2 cellular contexts compared by ENCODE assay signal in the genomic region with DNA sequence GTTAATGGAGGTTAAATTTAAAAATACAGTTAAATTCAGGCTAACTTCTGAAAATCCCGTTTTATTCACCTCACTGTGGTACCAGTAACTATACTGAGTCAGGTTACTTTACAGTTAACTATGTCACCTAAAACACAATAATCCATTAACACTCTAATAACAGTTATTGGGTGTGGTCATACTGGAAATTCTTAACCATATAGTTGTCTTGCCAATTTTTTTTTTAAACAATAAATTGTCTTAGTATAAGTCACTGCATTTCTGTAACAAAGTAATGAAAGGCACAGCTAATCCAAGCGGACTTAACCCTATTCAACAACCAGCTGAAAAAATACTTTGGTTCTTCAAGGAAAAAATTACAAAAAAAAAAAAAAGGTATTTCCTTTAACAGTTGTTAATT.
TF ChIP-seq lines count a peak whose summit lies in the region.

No MANE protein-coding gene starts in this region.

TF ChIP-seq in A549, 52 proteins besides CTCF, POLR2A, EP300 and RAD21:
- TF ChIP-seq ZNF302 (CRISPR knock-in tag; IDR thresholded peaks at IDR 0.05) = no peak
- TF ChIP-seq, protein P1, sequence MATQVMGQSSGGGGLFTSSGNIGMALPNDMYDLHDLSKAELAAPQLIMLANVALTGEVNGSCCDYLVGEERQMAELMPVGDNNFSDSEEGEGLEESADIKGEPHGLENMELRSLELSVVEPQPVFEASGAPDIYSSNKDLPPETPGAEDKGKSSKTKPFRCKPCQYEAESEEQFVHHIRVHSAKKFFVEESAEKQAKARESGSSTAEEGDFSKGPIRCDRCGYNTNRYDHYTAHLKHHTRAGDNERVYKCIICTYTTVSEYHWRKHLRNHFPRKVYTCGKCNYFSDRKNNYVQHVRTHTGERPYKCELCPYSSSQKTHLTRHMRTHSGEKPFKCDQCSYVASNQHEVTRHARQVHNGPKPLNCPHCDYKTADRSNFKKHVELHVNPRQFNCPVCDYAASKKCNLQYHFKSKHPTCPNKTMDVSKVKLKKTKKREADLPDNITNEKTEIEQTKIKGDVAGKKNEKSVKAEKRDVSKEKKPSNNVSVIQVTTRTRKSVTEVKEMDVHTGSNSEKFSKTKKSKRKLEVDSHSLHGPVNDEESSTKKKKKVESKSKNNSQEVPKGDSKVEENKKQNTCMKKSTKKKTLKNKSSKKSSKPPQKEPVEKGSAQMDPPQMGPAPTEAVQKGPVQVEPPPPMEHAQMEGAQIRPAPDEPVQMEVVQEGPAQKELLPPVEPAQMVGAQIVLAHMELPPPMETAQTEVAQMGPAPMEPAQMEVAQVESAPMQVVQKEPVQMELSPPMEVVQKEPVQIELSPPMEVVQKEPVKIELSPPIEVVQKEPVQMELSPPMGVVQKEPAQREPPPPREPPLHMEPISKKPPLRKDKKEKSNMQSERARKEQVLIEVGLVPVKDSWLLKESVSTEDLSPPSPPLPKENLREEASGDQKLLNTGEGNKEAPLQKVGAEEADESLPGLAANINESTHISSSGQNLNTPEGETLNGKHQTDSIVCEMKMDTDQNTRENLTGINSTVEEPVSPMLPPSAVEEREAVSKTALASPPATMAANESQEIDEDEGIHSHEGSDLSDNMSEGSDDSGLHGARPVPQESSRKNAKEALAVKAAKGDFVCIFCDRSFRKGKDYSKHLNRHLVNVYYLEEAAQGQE (IDR thresholded peaks at IDR 0.05) = no peak
- no peak for TF ChIP-seq NPAS2 (CRISPR knock-in tag; IDR thresholded peaks at IDR 0.05; ENCODE audit: borderline replicate concordance)
- no peak for TF ChIP-seq GATA3 (IDR thresholded peaks at IDR 0.05; ENCODE audit: borderline replicate concordance)
- no peak for TF ChIP-seq CBX8 (IDR thresholded peaks at IDR 0.05)
- no peak for TF ChIP-seq ZFP36 (IDR thresholded peaks at IDR 0.05; ENCODE audit: borderline replicate concordance, partially characterized antibody)
- TF ChIP-seq, protein P2, sequence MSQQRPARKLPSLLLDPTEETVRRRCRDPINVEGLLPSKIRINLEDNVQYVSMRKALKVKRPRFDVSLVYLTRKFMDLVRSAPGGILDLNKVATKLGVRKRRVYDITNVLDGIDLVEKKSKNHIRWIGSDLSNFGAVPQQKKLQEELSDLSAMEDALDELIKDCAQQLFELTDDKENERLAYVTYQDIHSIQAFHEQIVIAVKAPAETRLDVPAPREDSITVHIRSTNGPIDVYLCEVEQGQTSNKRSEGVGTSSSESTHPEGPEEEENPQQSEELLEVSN (IDR thresholded peaks at IDR 0.05; ENCODE audit: borderline replicate concordance, low read depth) = no peak
- TF ChIP-seq RFX5 (IDR thresholded peaks at IDR 0.05) = no peak
- no peak for TF ChIP-seq ZSCAN20 (CRISPR knock-in tag; IDR thresholded peaks at IDR 0.05)
- TF ChIP-seq MYC (IDR thresholded peaks at IDR 0.05; ENCODE audit: borderline replicate concordance, low read length) = no peak
- TF ChIP-seq PHF8 (IDR thresholded peaks at IDR 0.05; ENCODE audit: borderline replicate concordance, low read depth) = no peak
- TF ChIP-seq NR3C1 (IDR thresholded peaks at IDR 0.05) = no peak
- TF ChIP-seq, protein P3, sequence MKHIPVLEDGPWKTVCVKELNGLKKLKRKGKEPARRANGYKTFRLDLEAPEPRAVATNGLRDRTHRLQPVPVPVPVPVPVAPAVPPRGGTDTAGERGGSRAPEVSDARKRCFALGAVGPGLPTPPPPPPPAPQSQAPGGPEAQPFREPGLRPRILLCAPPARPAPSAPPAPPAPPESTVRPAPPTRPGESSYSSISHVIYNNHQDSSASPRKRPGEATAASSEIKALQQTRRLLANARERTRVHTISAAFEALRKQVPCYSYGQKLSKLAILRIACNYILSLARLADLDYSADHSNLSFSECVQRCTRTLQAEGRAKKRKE (CRISPR knock-in tag; IDR thresholded peaks at IDR 0.05; ENCODE audit: low read depth) = no peak
- TF ChIP-seq BHLHE40 (IDR thresholded peaks at IDR 0.05; ENCODE audit: low read depth, low read length) = no peak
- TF ChIP-seq RNF2 (IDR thresholded peaks at IDR 0.05; ENCODE audit: borderline replicate concordance, low read depth) = no peak
- no peak for TF ChIP-seq HOXB13 (CRISPR knock-in tag; IDR thresholded peaks at IDR 0.05; ENCODE audit: low read depth)
- no peak for TF ChIP-seq HOXA7 (CRISPR knock-in tag; IDR thresholded peaks at IDR 0.05)

TF ChIP-seq in GM12878, 131 proteins besides CTCF, POLR2A, EP300 and RAD21:
- TF ChIP-seq JUNB (IDR thresholded peaks at IDR 0.05) = no peak
- TF ChIP-seq, protein P4, sequence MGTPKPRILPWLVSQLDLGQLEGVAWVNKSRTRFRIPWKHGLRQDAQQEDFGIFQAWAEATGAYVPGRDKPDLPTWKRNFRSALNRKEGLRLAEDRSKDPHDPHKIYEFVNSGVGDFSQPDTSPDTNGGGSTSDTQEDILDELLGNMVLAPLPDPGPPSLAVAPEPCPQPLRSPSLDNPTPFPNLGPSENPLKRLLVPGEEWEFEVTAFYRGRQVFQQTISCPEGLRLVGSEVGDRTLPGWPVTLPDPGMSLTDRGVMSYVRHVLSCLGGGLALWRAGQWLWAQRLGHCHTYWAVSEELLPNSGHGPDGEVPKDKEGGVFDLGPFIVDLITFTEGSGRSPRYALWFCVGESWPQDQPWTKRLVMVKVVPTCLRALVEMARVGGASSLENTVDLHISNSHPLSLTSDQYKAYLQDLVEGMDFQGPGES (IDR thresholded peaks at IDR 0.05) = no peak
- no peak for TF ChIP-seq YY1 (IDR thresholded peaks at IDR 0.05; ENCODE audit: low read depth, low read length)
- no peak for TF ChIP-seq IKZF1 (conservative IDR thresholded peaks at IDR 0.05)
- no peak for TF ChIP-seq KDM1A (IDR thresholded peaks at IDR 0.05; ENCODE audit: borderline replicate concordance)
- no peak for TF ChIP-seq GATAD2B (conservative IDR thresholded peaks at IDR 0.05; ENCODE audit: low read depth)
- no peak for TF ChIP-seq TCF3 (IDR thresholded peaks at IDR 0.05; ENCODE audit: borderline replicate concordance, insufficient read depth, low read depth, low read length)
- no peak for TF ChIP-seq STAT3 (IDR thresholded peaks at IDR 0.05; ENCODE audit: low read depth, low read length)
- TF ChIP-seq CBX5 (IDR thresholded peaks at IDR 0.05; ENCODE audit: low read depth) = no peak
- no peak for TF ChIP-seq NFXL1 (IDR thresholded peaks at IDR 0.05; ENCODE audit: borderline replicate concordance)
